Comparison of ENCODE assay signal across 17 cellular contexts in the genomic region with DNA sequence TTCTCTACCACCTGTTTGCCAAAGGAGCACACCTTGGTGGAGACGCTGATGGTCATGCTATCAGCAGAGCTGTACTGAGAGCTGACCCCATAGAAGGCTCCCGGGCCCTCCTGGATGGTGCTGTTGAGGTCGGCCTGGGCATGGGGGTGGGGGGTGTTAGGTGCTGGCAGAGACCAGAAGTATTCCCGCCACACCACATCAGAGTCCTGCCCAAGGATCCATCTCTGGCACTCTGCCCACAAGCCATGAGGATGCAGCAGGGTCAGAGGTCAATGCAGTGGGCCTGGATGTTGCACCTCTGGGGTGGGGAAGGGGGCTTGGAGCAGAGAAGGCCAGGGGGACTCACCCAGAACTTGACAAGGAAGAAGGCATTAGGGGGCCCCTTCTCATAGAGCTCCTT. TPM values are rescaled to one million over a fixed set of nuclear protein-coding genes. Genes with fewer than 3 reads are reported as not detected.
"Had no signal": no experiment of that assay in that cellular context is flagged by ENCODE, and none has a peak within 500 bp of the region (broad histone marks: within the 10 kb centered on the region; RNA-seq: fewer than 3 reads in every experiment).

No MANE protein-coding gene starts in this region.

- H3K27me3 ChIP-seq: gastroesophageal sphincter, upper lobe of left lung had no signal

- H3K27me3 Mint-ChIP-seq: central memory CD8-positive, alpha-beta T cell had no signal

- H3K9me3 ChIP-seq: gastroesophageal sphincter, upper lobe of left lung had no signal

- DNase-seq: activated CD4-positive, alpha-beta T cell treated with anti-CD3 and anti-CD28 coated beads for 48 hours; activated naive CD4-positive, alpha-beta T cell treated with anti-CD3 and anti-CD28 coated beads, Interleukin-2, amount 50 U/mL, for 16 hours; amniotic stem cell; effector memory CD4-positive, alpha-beta T cell; mesendoderm; upper lobe of left lung had no signal

- H3K27ac Mint-ChIP-seq: activated T-helper 2 cell treated with anti-CD3 and anti-CD28 coated beads, Interferon-gamma antibody, Interleukin-2, Interleukin-4, amounts not matched to agents 10 μg/mL and 5 μg/mL and 100 μg/mL, durations not matched to agents 14 hours and 24 hours and 36 hours had no signal

- H3K4me3 Mint-ChIP-seq: brain; central memory CD8-positive, alpha-beta T cell had no signal

- H3K9me3 Mint-ChIP-seq: activated T-helper 2 cell treated with anti-CD3 and anti-CD28 coated beads, Interferon-gamma antibody, Interleukin-2, Interleukin-4, amounts not matched to agents 10 μg/mL and 5 μg/mL and 100 μg/mL, durations not matched to agents 14 hours and 24 hours and 36 hours; brain; central memory CD8-positive, alpha-beta T cell had no signal

- ATAC-seq: gastroesophageal sphincter had no signal

- H3K4me1 ChIP-seq: parathyroid adenoma had no signal

- H3K27ac ChIP-seq: epithelial cell of prostate, parathyroid adenoma, upper lobe of left lung had no signal

- H3K9ac ChIP-seq: parathyroid adenoma had no signal

- H3K4me3 ChIP-seq: gastroesophageal sphincter, upper lobe of left lung had no signal

RNA-seq across cellular contexts. Expression of gene TULP1, which starts 37.1 kb away (rescaled TPM):
- total RNA-seq: activated T-helper 2 cell treated with anti-CD3 and anti-CD28 coated beads, Interferon-gamma antibody, Interleukin-2, Interleukin-4, amounts not matched to agents 10 μg/mL and 5 μg/mL and 100 μg/mL, durations not matched to agents 14 hours and 24 hours and 36 hours; kidney epithelial cell; liver; renal cortical epithelial cell; T-helper 1 cell treated with Interleukin-12 subunit alpha and Interleukin-12 subunit beta and Interleukin-4 antibody, amounts not matched to agents 30 ng/mL and 1 ng/mL, for 36 hours; upper lobe of left lung had no signal
- polyA plus RNA-seq: liver, neural cell had no signal
